1 cellular context compared by ENCODE assay signal in the genomic region with DNA sequence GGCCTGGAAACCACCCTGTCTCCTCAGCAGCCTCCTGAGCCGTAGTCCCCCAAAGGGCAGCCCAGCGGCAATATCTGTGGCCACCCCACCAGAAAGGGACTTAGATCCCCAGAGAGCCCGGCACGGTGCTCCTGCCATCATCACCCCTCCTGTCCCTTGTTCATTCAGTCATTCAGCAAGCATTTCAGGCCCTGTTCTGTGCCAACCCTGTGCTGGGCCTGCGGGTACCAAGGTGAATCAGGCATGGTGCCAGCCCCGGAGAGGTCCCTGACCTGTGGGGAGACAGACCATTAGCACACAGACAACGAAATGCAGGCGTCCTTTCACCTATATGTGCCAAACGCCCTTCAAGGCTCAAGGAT.
TF ChIP-seq lines count a peak whose summit lies in the region.

No MANE protein-coding gene starts in this region.

TF ChIP-seq in WTC11, 78 proteins besides CTCF, POLR2A, EP300 and RAD21 (continued from another document):
- TF ChIP-seq ARID4B (CRISPR knock-in tag; IDR thresholded peaks at IDR 0.05; ENCODE audit: borderline replicate concordance) (no peak), IRF1 (CRISPR knock-in tag; IDR thresholded peaks at IDR 0.05) (no peak), JUN (CRISPR knock-in tag; IDR thresholded peaks at IDR 0.05) (no peak), USF2 (CRISPR knock-in tag; IDR thresholded peaks at IDR 0.05) (no peak), SOX15 (CRISPR knock-in tag; IDR thresholded peaks at IDR 0.05) (no peak), ZNF219 (CRISPR knock-in tag; IDR thresholded peaks at IDR 0.05; ENCODE audit: borderline replicate concordance) (no peak), FOXP1 (CRISPR knock-in tag; IDR thresholded peaks at IDR 0.05; ENCODE audit: borderline replicate concordance) (no peak), ESRRA (CRISPR knock-in tag; IDR thresholded peaks at IDR 0.05; ENCODE audit: borderline replicate concordance) (no peak), ZNF121 (CRISPR knock-in tag; IDR thresholded peaks at IDR 0.05) (no peak), MXD4 (CRISPR knock-in tag; IDR thresholded peaks at IDR 0.05; ENCODE audit: borderline replicate concordance) (no peak), TEAD4 (CRISPR knock-in tag; IDR thresholded peaks at IDR 0.05) (no peak), NR1H2 (CRISPR knock-in tag; IDR thresholded peaks at IDR 0.05) (no peak), OVOL2 (CRISPR knock-in tag; IDR thresholded peaks at IDR 0.05; ENCODE audit: borderline replicate concordance) (no peak), KAT7 (CRISPR knock-in tag; IDR thresholded peaks at IDR 0.05; ENCODE audit: borderline replicate concordance) (no peak)
